10 cellular contexts compared by ENCODE assay signal in genomic region chr1:203309115-203309429, GRCh38. TPM values are rescaled to one million over a fixed set of nuclear protein-coding genes. Genes with fewer than 3 reads are reported as not detected.
A peak's percentile ranks its signal among the peaks of the same experiment; 100 is the strongest.
DNase-seq lines count a peak whose midpoint lies in the region; ATAC-seq and TF ChIP-seq lines count a peak whose summit lies in the region.
"Had no signal": no experiment of that assay in that cellular context is flagged by ENCODE, and none has a peak within 500 bp of the region (broad histone marks: within the 10 kb centered on the region; RNA-seq: fewer than 3 reads in every experiment).

No MANE protein-coding gene starts in this region.

- H3K4me3 Mint-ChIP-seq in CD8-positive, alpha-beta T cell = peak overlapping the region; percentile 94

- peaks cover 31% of the 10 kb centered on the region for H3K36me3 ChIP-seq in CD8-positive, alpha-beta T cell (ENCODE audit: insufficient read depth, low read length)
- H3K36me3 ChIP-seq in duodenal mucosa (ENCODE audit: control insufficient read depth in 1 of 2, insufficient read depth in 2 of 2, low read length in 2 of 2) (peaks cover 18 to 22% of the 10 kb centered on the region in 2 donors), ovary (no peaks in the 10 kb centered on the region)

- peaks cover 63% of the 10 kb centered on the region for H3K36me3 Mint-ChIP-seq in CD8-positive, alpha-beta T cell

- no peaks in the 10 kb centered on the region for H3K27me3 Mint-ChIP-seq in CD8-positive, alpha-beta T cell (ENCODE audit: low read depth)

- POLR2A ChIA-PET in CD8-positive, alpha-beta T cell (lab: Charles Lee) = interaction anchor here (0.8 to 9.3 kb wide), 7 partner anchors 14 to 39 kb away, joined by 3 to 512 read pairs (median 46); no protein-coding TSS in a partner anchor

- DNase-seq in CD8-positive, alpha-beta T cell = peak in 1 of 7 experiments; percentile 39
- DNase-seq in NAMALWA (ENCODE audit: low spot score) = peak; percentile 33
- DNase-seq in ovary = no peak
- no peak for DNase-seq in central memory CD4-positive, alpha-beta T cell
- no peak for DNase-seq in cortex of kidney (lab: John Stamatoyannopoulos, UW)
- no peak for DNase-seq in COLO829 (ENCODE audit: low spot score)
- DNase-seq: NCI-H2081; stimulated activated CD4-positive, alpha-beta T cell treated with anti-CD3 and anti-CD28 coated beads, Interleukin-4, amount 100 ng/mL, for 1 hour had no signal

- no peak overlapping the region for H3K27ac ChIP-seq in CD8-positive, alpha-beta T cell (ENCODE audit: low read depth, low read length)
- no peak overlapping the region for H3K27ac ChIP-seq in duodenal mucosa (ENCODE audit: low read depth, low read length)
- no peak overlapping the region for H3K27ac ChIP-seq in ovary

- no peak for TF ChIP-seq CTCF in CD8-positive, alpha-beta T cell (IDR thresholded peaks at IDR 0.05)
- TF ChIP-seq CTCF in ovary (IDR thresholded peaks at IDR 0.05) = no peak

- intact Hi-C loops in CD8-positive, alpha-beta T cell (cut with DNase I, micrococcal nuclease) = loop anchor here in 1 of 2 experiments (5.0 kb wide), 1 partner anchor 352 kb away; the partner anchor contains the start of gene ADIPOR1
- intact Hi-C loops in ovary (cut with DNase I) = loop anchor here in 2 of 4 donors (5.0 kb wide), 1 partner anchor 37 kb away; no protein-coding TSS in a partner anchor

- peak; percentile 26 for TF ChIP-seq POLR2A in ovary (IDR thresholded peaks at IDR 0.05)

- CTCF ChIA-PET in CD8-positive, alpha-beta T cell (lab: Charles Lee) = interaction anchor here (0.8 to 11.2 kb wide), 7 partner anchors 8 to 181 kb away, joined by 3 to 320 read pairs (median 26); no protein-coding TSS in a partner anchor

- H3K9me3 ChIP-seq in CD8-positive, alpha-beta T cell (ENCODE audit: low read length) = no peaks in the 10 kb centered on the region
- H3K9me3 ChIP-seq in duodenal mucosa (ENCODE audit: control insufficient read depth in 1 of 2, low read length in 2 of 2) (no peaks in the 10 kb centered on the region), ovary (no peaks in the 10 kb centered on the region)

- no peak for TF ChIP-seq EP300 in ovary (IDR thresholded peaks at IDR 0.05)

- ATAC-seq in CD8-positive, alpha-beta T cell = no peak
- ATAC-seq in GM18520 (IDR thresholded peaks at IDR 0.05; ENCODE audit: unreplicated experiment) = no peak

- no peaks in the 10 kb centered on the region for H3K9me3 Mint-ChIP-seq in CD8-positive, alpha-beta T cell

- H3K9ac ChIP-seq in duodenal mucosa (ENCODE audit: low read depth in 1 of 2, low read length in 2 of 2) = peak overlapping the region; percentile 92 to 100

- H3K4me1 Mint-ChIP-seq in CD8-positive, alpha-beta T cell (ENCODE audit: low read depth) = peaks cover 64% of the 10 kb centered on the region

- peaks cover 60% of the 10 kb centered on the region for H3K4me1 ChIP-seq in CD8-positive, alpha-beta T cell (ENCODE audit: insufficient read depth, low read length)
- H3K4me1 ChIP-seq in duodenal mucosa (ENCODE audit: control insufficient read depth in 1 of 2, insufficient read depth in 2 of 2, low read length in 2 of 2) (peaks cover 35 to 43% of the 10 kb centered on the region in 2 donors), ovary (ENCODE audit: insufficient read depth) (peaks cover 12% of the 10 kb centered on the region)

- H3K27ac Mint-ChIP-seq in CD8-positive, alpha-beta T cell = peak overlapping the region; percentile 97

- no peaks in the 10 kb centered on the region for H3K27me3 ChIP-seq in CD8-positive, alpha-beta T cell (ENCODE audit: insufficient read depth, low read length)
- no peaks in the 10 kb centered on the region for H3K27me3 ChIP-seq in duodenal mucosa (ENCODE audit: control insufficient read depth in 1 of 2, insufficient read depth in 2 of 2, low read length in 2 of 2)
- H3K27me3 ChIP-seq in ovary = no peaks in the 10 kb centered on the region

- H3K4me3 ChIP-seq in CD8-positive, alpha-beta T cell (ENCODE audit: low read depth, low read length) = peak overlapping the region; percentile 98
- H3K4me3 ChIP-seq in duodenal mucosa (ENCODE audit: low read depth in 1 of 2, low read length in 2 of 2) = peak overlapping the region; percentile 92 to 94
- H3K4me3 ChIP-seq in ovary = peak overlapping the region; percentile 79

RNA-seq across cellular contexts. Expression of gene BTG2, which starts 3.8 kb away (rescaled TPM):
- 100 to 1,000 TPM; 751 to 765 TPM for total RNA-seq in CD8-positive, alpha-beta T cell
- total RNA-seq in ovary = 100 to 1,000 TPM; 124 to 395 (median 220) TPM
- 100 to 1,000 TPM; 113 to 167 TPM for polyA plus RNA-seq in ovary

RNA-seq across cellular contexts. Expression of gene FMOD, which starts 41.9 kb away (rescaled TPM):
- not detected for total RNA-seq in CD8-positive, alpha-beta T cell
- total RNA-seq in ovary = 100 to 1,000 TPM; 110 to 158 (median 137) TPM
- polyA plus RNA-seq in ovary = 100 to 1,000 TPM; 116 to 175 TPM

Comparison
In these comparisons a context has a peak if more than half of its experiments do, and no peak if none do; other contexts are left out.
1. RNA of gene FMOD, which starts 41.9 kb away (total RNA-seq): 110 to 158 TPM in ovary; not detected in CD8-positive, alpha-beta T cell; every median in the first group is over 100 times any median in the second.
2. Peak in every context shown above with its lines, with median percentiles within 50 percentile points of each other: H3K4me3 ChIP-seq.